In the genomic region with DNA sequence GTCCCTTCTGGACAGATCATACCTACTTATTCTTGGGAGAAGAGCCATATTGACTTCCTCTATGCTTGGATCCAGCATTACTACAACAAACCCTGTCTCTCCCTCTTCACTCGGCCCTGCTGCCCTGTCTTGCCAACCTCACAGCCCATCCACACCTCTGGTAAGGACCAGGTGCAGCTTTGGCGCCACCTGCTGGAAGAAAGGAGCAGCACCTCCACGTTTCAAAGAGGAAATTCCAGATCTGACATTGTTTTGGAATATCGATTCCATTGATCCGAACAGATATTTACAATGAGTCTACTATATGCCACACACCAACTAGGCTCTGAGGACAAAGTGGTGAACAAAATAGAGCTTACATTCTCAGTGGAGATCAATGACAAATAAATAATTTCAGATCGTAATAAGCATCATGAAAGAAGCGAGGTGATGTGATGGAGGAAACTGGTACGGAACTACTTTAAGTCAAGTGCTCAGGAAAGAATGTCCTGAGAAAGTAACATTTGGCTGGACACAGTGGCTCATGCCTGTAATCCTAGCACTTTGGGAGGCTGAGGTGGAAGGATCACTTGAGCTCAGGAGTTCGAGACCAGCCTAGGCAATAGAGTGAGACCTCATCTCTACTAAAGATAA, we compare ENCODE assay signal across 8 cellular contexts. TPM values are rescaled to one million over a fixed set of nuclear protein-coding genes. Genes with fewer than 3 reads are reported as not detected.
A peak's percentile ranks its signal among the peaks of the same experiment; 100 is the strongest.
DNase-seq lines count a peak whose midpoint lies in the region; ATAC-seq and TF ChIP-seq lines count a peak whose summit lies in the region.

No MANE protein-coding gene starts in this region.

- no peak for TF ChIP-seq POLR2A in gastroesophageal sphincter (IDR thresholded peaks at IDR 0.05)
- TF ChIP-seq POLR2A in ovary (IDR thresholded peaks at IDR 0.05) = no peak
- no peak for TF ChIP-seq POLR2A in tibial nerve (IDR thresholded peaks at IDR 0.05)

- H3K27ac ChIP-seq in SJCRH30 (no peak overlapping the region), gastroesophageal sphincter (no peak overlapping the region), ovary (no peak overlapping the region), tibial nerve (no peak overlapping the region)

- ATAC-seq in gastroesophageal sphincter (peak; percentile 74), GM21737 (IDR thresholded peaks at IDR 0.05; ENCODE audit: unreplicated experiment) (no peak)

- H3K4me1 ChIP-seq in SJCRH30 = peaks cover 17% of the 10 kb centered on the region
- peaks cover 0 to 5% (median 3%) of the 10 kb centered on the region in 3 donors for H3K4me1 ChIP-seq in gastroesophageal sphincter
- H3K4me1 ChIP-seq in ovary (ENCODE audit: insufficient read depth) = no peaks in the 10 kb centered on the region
- peaks cover 0 to 7% (median 4%) of the 10 kb centered on the region in 4 donors for H3K4me1 ChIP-seq in tibial nerve

- H3K36me3 ChIP-seq in SJCRH30 (peaks cover 10% of the 10 kb centered on the region), gastroesophageal sphincter (no peaks in the 10 kb centered on the region), ovary (no peaks in the 10 kb centered on the region), tibial nerve (peaks cover 0 to 3% (median 0%) of the 10 kb centered on the region in 3 donors)

- DNase-seq in DMS79 (lab: John Stamatoyannopoulos, UW) (peak; percentile 65), LoVo (ENCODE audit: low spot score) (peak; percentile 69), SJCRH30 (peak; percentile 80 to 89), ovary (peak; percentile 58 to 80 (median 76)), tibial nerve (ENCODE audit: low spot score in 2 of 2) (peak; percentile 67 to 81)
- peak; percentile 48 for DNase-seq in activated effector memory CD4-positive, alpha-beta T cell treated with Interleukin-2 at 50 U/mL for 16 hours

- H3K27me3 ChIP-seq in SJCRH30 = no peaks in the 10 kb centered on the region
- H3K27me3 ChIP-seq in gastroesophageal sphincter = peaks cover 13% of the 10 kb centered on the region
- no peaks in the 10 kb centered on the region for H3K27me3 ChIP-seq in ovary
- H3K27me3 ChIP-seq in tibial nerve = no peaks in the 10 kb centered on the region

- WGBS in gastroesophageal sphincter (ENCODE audit: low coverage in 1 of 2), 2 donors = 23 to 26% methylated on average over 8 to 9 of the region's 9 CpGs
- 20 to 31% (median 26%) methylated on average over 9 of the region's 9 CpGs for WGBS in ovary, 3 donors
- 33% methylated on average over 9 of the region's 9 CpGs for WGBS in tibial nerve, 2 donors

- intact Hi-C loops in ovary (cut with DNase I) = loop anchor here (1.0 to 5.0 kb wide), 3 partner anchors 156 to 157 kb away; no protein-coding TSS in a partner anchor

- TF ChIP-seq EP300 in gastroesophageal sphincter (IDR thresholded peaks at IDR 0.05) = no peak
- no peak for TF ChIP-seq EP300 in ovary (IDR thresholded peaks at IDR 0.05)
- no peak for TF ChIP-seq EP300 in tibial nerve (IDR thresholded peaks at IDR 0.05)

- H3K9me3 ChIP-seq in SJCRH30 (replicated peaks) (no peaks in the 10 kb centered on the region), gastroesophageal sphincter (no peaks in the 10 kb centered on the region), ovary (no peaks in the 10 kb centered on the region), tibial nerve (no peaks in the 10 kb centered on the region)

- H3K4me3 ChIP-seq in SJCRH30 = no peak overlapping the region
- no peak overlapping the region for H3K4me3 ChIP-seq in gastroesophageal sphincter
- H3K4me3 ChIP-seq in ovary = no peak overlapping the region
- no peak overlapping the region for H3K4me3 ChIP-seq in tibial nerve

- TF ChIP-seq CTCF in gastroesophageal sphincter (IDR thresholded peaks at IDR 0.05) = peak in 3 of 4 experiments; percentile 91 to 94 (median 93)
- peak; percentile 82 to 85 (median 83) for TF ChIP-seq CTCF in ovary (IDR thresholded peaks at IDR 0.05)
- peak; percentile 84 to 96 (median 93) for TF ChIP-seq CTCF in tibial nerve (IDR thresholded peaks at IDR 0.05)

RNA-seq across cellular contexts. Expression of gene MFSD2A, which starts 18.7 kb away (rescaled TPM):
- total RNA-seq in SJCRH30 (2014; rRNA removed; shearing (Covaris generic)) = 52.9 and 56.6 TPM in 2 replicates
- total RNA-seq in gastroesophageal sphincter = 1 to 10 TPM in 2 of 4 donors, under 1 TPM in 2; 0.84 to 4.8 (median 1.4) TPM
- total RNA-seq in ovary = 100 to 1,000 TPM in 1 of 7 donors, 1 to 10 TPM in 6; 1.9 to 121 (median 3.6) TPM
- 1 to 10 TPM; 3.6 to 6.2 TPM for polyA plus RNA-seq in ovary
- total RNA-seq in tibial nerve = 10 to 100 TPM in 3 of 4 donors, 1 to 10 TPM in 1; 6.0 to 24.3 (median 18.1) TPM
